In genomic region chr6:133359256-133359655, GRCh38 we compare ENCODE assay signal across 19 cellular contexts.
"Had no signal": no experiment of that assay in that cellular context is flagged by ENCODE, and none has a peak within 500 bp of the region (broad histone marks: within the 10 kb centered on the region; RNA-seq: fewer than 3 reads in every experiment).

No MANE protein-coding gene starts in this region.

- DNase-seq: activated CD4-positive, alpha-beta T cell treated with anti-CD3 and anti-CD28 coated beads for 36 hours; activated CD4-positive, alpha-beta T cell treated with anti-CD3 and anti-CD28 coated beads, Interleukin-2, amount 50 U/mL, for 48 hours; activated gamma-delta T cell; adrenal gland; body of pancreas; caudate nucleus; dorsolateral prefrontal cortex; foreskin keratinocyte; glutamatergic neuron; hippocampal formation; islet precursor cell; mammary epithelial cell; naive B cell; sigmoid colon; stimulated activated naive CD8-positive, alpha-beta T cell treated with anti-CD3 and anti-CD28 coated beads, Interleukin-15, amount 100 ng/mL, for 72 hours; SW 1271; T-helper 2 cell had no signal

- ATAC-seq: activated CD4-positive, alpha-beta T cell treated with anti-CD3 and anti-CD28 coated beads for 36 hours; body of pancreas; foreskin keratinocyte; left lobe of liver; stimulated activated naive CD8-positive, alpha-beta T cell treated with anti-CD3 and anti-CD28 coated beads, Interleukin-15, amount 100 ng/mL, for 72 hours; WTC11 had no signal
